In genomic region chr17:5210853-5211252, GRCh38 we compare ENCODE assay signal across 19 cellular contexts. TPM values are rescaled to one million over a fixed set of nuclear protein-coding genes. Genes with fewer than 3 reads are reported as not detected.
DNase-seq lines count a peak whose midpoint lies in the region; ATAC-seq and TF ChIP-seq lines count a peak whose summit lies in the region.
"Had no signal": no experiment of that assay in that cellular context is flagged by ENCODE, and none has a peak within 500 bp of the region (broad histone marks: within the 10 kb centered on the region; RNA-seq: fewer than 3 reads in every experiment).

No MANE protein-coding gene starts in this region.

- peaks cover 0 to 52% (median 37%) of the 10 kb centered on the region in 6 donors for H3K4me1 ChIP-seq in spleen
- H3K4me1 ChIP-seq: HAP-1, upper lobe of right lung had no signal

- ATAC-seq in CD4-positive, alpha-beta T cell (ENCODE audit: poor library complexity): no peak
- ATAC-seq in HG02623 (IDR thresholded peaks at IDR 0.05; ENCODE audit: unreplicated experiment): peak; percentile 50
- peak; percentile 74 for ATAC-seq in activated B cell treated with CpG ODN at 0.5 μM for 24 hours (ENCODE audit: low read depth)
- ATAC-seq in HG02588 (IDR thresholded peaks at IDR 0.05; ENCODE audit: unreplicated experiment): no peak
- ATAC-seq: left colon had no signal

- TF ChIP-seq POLR2A in spleen (IDR thresholded peaks at IDR 0.05): no peak

- H3K4me3 ChIP-seq in spleen: no peak overlapping the region
- H3K4me3 ChIP-seq: HAP-1, upper lobe of right lung had no signal

- DNase-seq in CD4-positive, alpha-beta T cell: no peak
- DNase-seq in activated B cell treated with CpG ODN at 0.5 μM for 24 hours: no peak
- peak; percentile 61 for DNase-seq in spleen
- no peak for DNase-seq in occipital lobe (lab: John Stamatoyannopoulos, UW)
- DNase-seq in NCI-H2196 (lab: John Stamatoyannopoulos, UW; ENCODE audit: unreplicated experiment): no peak
- DNase-seq in stimulated activated CD4-positive, alpha-beta T cell treated with anti-CD3 and anti-CD28 coated beads, Interleukin-2, amount 100 ng/mL, for 24 hours: no peak
- DNase-seq: activated CD4-positive, CD25-positive, alpha-beta regulatory T cell; effector CD4-positive, alpha-beta T cell; left colon; T-helper 1 cell; upper lobe of right lung had no signal

- no peaks in the 10 kb centered on the region for H3K9me3 Mint-ChIP-seq in CD4-positive, alpha-beta T cell
- H3K9me3 Mint-ChIP-seq in activated B cell treated with CpG ODN at 0.5 μM for 24 hours: no peaks in the 10 kb centered on the region
- H3K9me3 Mint-ChIP-seq: activated naive CD4-positive, alpha-beta T cell treated with anti-CD3 and anti-CD28 coated beads, Interleukin-2, amount 50 U/mL, for 24 hours had no signal

- H3K4me3 Mint-ChIP-seq in CD4-positive, alpha-beta T cell: no peak overlapping the region
- H3K4me3 Mint-ChIP-seq in activated B cell treated with CpG ODN at 0.5 μM for 24 hours: peak overlapping the region; percentile 68
- H3K4me3 Mint-ChIP-seq: activated naive CD4-positive, alpha-beta T cell treated with anti-CD3 and anti-CD28 coated beads, Interleukin-2, amount 50 U/mL, for 24 hours had no signal

- WGBS in spleen, 5 donors: 53 to 75% (median 71%) methylated on average over 5 of the region's 5 CpGs

- H3K9me3 ChIP-seq in CD4-positive, alpha-beta T cell (ENCODE audit: control insufficient read depth, low read length): no peaks in the 10 kb centered on the region
- H3K9me3 ChIP-seq in spleen: no peaks in the 10 kb centered on the region
- H3K9me3 ChIP-seq: HAP-1, upper lobe of right lung had no signal

- peaks cover 11% of the 10 kb centered on the region for H3K4me1 Mint-ChIP-seq in CD4-positive, alpha-beta T cell (ENCODE audit: low read depth)
- H3K4me1 Mint-ChIP-seq in activated B cell treated with CpG ODN at 0.5 μM for 24 hours: peaks cover 79% of the 10 kb centered on the region

- H3K36me3 ChIP-seq in spleen: peaks cover 0 to 67% (median 17%) of the 10 kb centered on the region in 6 donors
- H3K36me3 ChIP-seq: HAP-1 had no signal

- intact Hi-C loops in CD4-positive, alpha-beta T cell (cut with DNase I, micrococcal nuclease): no loop called here
- intact Hi-C loops in activated B cell treated with CpG ODN at 0.5 μM for 24 hours (cut with micrococcal nuclease) (loop anchor here (1.0 to 2.0 kb wide), 4 partner anchors 9 to 16 kb away; no protein-coding TSS in a partner anchor), spleen (cut with DNase I; ENCODE audit: low total_unique reads) (no loop called here)

- no peaks in the 10 kb centered on the region for H3K27me3 Mint-ChIP-seq in CD4-positive, alpha-beta T cell
- no peaks in the 10 kb centered on the region for H3K27me3 Mint-ChIP-seq in activated B cell treated with CpG ODN at 0.5 μM for 24 hours
- H3K27me3 Mint-ChIP-seq: activated naive CD4-positive, alpha-beta T cell treated with anti-CD3 and anti-CD28 coated beads, Interleukin-2, amount 50 U/mL, for 24 hours had no signal

- H3K27ac Mint-ChIP-seq in CD4-positive, alpha-beta T cell: peak overlapping the region; percentile 42
- H3K27ac Mint-ChIP-seq in activated B cell treated with CpG ODN at 0.5 μM for 24 hours: peak overlapping the region; percentile 96
- H3K27ac Mint-ChIP-seq: activated naive CD4-positive, alpha-beta T cell treated with anti-CD3 and anti-CD28 coated beads, Interleukin-2, amount 50 U/mL, for 24 hours had no signal

- CTCF ChIA-PET in CD4-positive, alpha-beta T cell (lab: Charles Lee): no interaction called here
- CTCF ChIA-PET in activated B cell treated with CpG ODN at 0.5 μM for 24 hours (lab: Charles Lee): interaction anchor here (1.2 to 1.8 kb wide), 7 partner anchors 10 to 27 kb away, joined by 3 to 4 read pairs (median 3); partner anchors contain the start of gene SCIMP

- H3K36me3 Mint-ChIP-seq in CD4-positive, alpha-beta T cell (ENCODE audit: low read depth): peaks cover 17% of the 10 kb centered on the region
- peaks cover 65% of the 10 kb centered on the region for H3K36me3 Mint-ChIP-seq in activated B cell treated with CpG ODN at 0.5 μM for 24 hours (ENCODE audit: low read depth)

- no peaks in the 10 kb centered on the region for H3K27me3 ChIP-seq in CD4-positive, alpha-beta T cell (ENCODE audit: control insufficient read depth, insufficient read depth, low read length)
- no peaks in the 10 kb centered on the region for H3K27me3 ChIP-seq in spleen (replicated peaks in 1 of 7)
- H3K27me3 ChIP-seq: upper lobe of right lung had no signal

- TF ChIP-seq CTCF in CD4-positive, alpha-beta T cell (IDR thresholded peaks at IDR 0.05): no peak
- TF ChIP-seq CTCF in activated B cell treated with CpG ODN at 0.5 μM for 24 hours (IDR thresholded peaks at IDR 0.05): no peak
- no peak for TF ChIP-seq CTCF in spleen (IDR thresholded peaks at IDR 0.05 in 8 of 11, conservative IDR thresholded peaks at IDR 0.05 in 3 of 11)

- no peak overlapping the region for H3K27ac ChIP-seq in CD4-positive, alpha-beta T cell (ENCODE audit: low read depth, low read length)
- H3K27ac ChIP-seq in spleen: peak overlapping the region in 7 of 8 donors; percentile 72 to 90 (median 75)
- H3K27ac ChIP-seq: upper lobe of right lung had no signal

- POLR2A ChIA-PET in CD4-positive, alpha-beta T cell (lab: Charles Lee): interaction anchor here (1.1 kb wide), 1 partner anchor 16 kb away, joined by 3 read pairs; no protein-coding TSS in a partner anchor
- POLR2A ChIA-PET in activated B cell treated with CpG ODN at 0.5 μM for 24 hours (lab: Charles Lee): interaction anchor here (0.9 to 7.0 kb wide), 11 partner anchors 8 to 99 kb away, joined by 3 to 130 read pairs (median 5); partner anchors contain the start of genes SCIMP and ZNF594

RNA-seq across cellular contexts. Expression of gene ZNF594, which starts 19.2 kb away (rescaled TPM):
- 1 to 10 TPM; 2.2 to 3.1 TPM for total RNA-seq in CD4-positive, alpha-beta T cell
- total RNA-seq in activated B cell treated with CpG ODN at 0.5 μM for 24 hours: 20.4 and 26.8 TPM in 2 replicates
- 10 to 100 TPM; 11.3 to 28.4 (median 15.6) TPM for total RNA-seq in spleen
- polyA plus RNA-seq in spleen: 1 to 10 TPM; 2.4 to 3.1 (median 2.5) TPM
- total RNA-seq in occipital lobe: 39.0 TPM

RNA-seq across cellular contexts. Expression of gene SCIMP, which starts 23.8 kb away (rescaled TPM):
- under 1 TPM; 0.31 to 0.47 TPM for total RNA-seq in CD4-positive, alpha-beta T cell
- 23.4 and 24.5 TPM in 2 replicates for total RNA-seq in activated B cell treated with CpG ODN at 0.5 μM for 24 hours
- 100 to 1,000 TPM in 1 of 7 donors, 10 to 100 TPM in 6; 68.0 to 102 (median 84.5) TPM for total RNA-seq in spleen
- polyA plus RNA-seq in spleen: 10 to 100 TPM; 18.9 to 55.0 (median 28.9) TPM
- total RNA-seq in occipital lobe: 0.16 TPM
- total RNA-seq: bronchial epithelial cell, LHCN-M2, NCI-H460, pulmonary artery endothelial cell had no signal

Comparison
In these comparisons a context has a peak if more than half of its experiments do, and no peak if none do; other contexts are left out.
1. ATAC-seq: peak in HG02623 (single experiment) and activated B cell treated with CpG ODN at 0.5 μM for 24 hours (single experiment); none in CD4-positive, alpha-beta T cell (single experiment) and HG02588 (single experiment).
2. RNA of gene SCIMP, which starts 23.8 kb away (total RNA-seq): 68.0 to 102 TPM in spleen and 23.4 to 24.5 TPM in activated B cell treated with CpG ODN at 0.5 μM for 24 hours; 0.31 to 0.47 TPM in CD4-positive, alpha-beta T cell and 0.16 TPM in occipital lobe (single experiment); every median in the first group is over 10 times any median in the second.